In genomic region chr5:157258450-157258849, GRCh38 we compare ENCODE assay signal across 22 cellular contexts.
"Had no signal": no experiment of that assay in that cellular context is flagged by ENCODE, and none has a peak within 500 bp of the region (broad histone marks: within the 10 kb centered on the region; RNA-seq: fewer than 3 reads in every experiment).

No MANE protein-coding gene starts in this region.

- H3K27ac ChIP-seq: SJSA1 had no signal

- H3K36me3 ChIP-seq: SJSA1 had no signal

- ATAC-seq: SK-N-SH treated with all-trans-retinoic acid at 6 μM for 48 hours had no signal

- H3K4me1 ChIP-seq: SJSA1 had no signal

- H3K4me3 ChIP-seq: SJSA1 had no signal

- H3K27ac Mint-ChIP-seq: activated CD4-positive, alpha-beta T cell treated with anti-CD3 and anti-CD28 coated beads, Interleukin-2, amount 10 ng/mL, durations not matched to agents 7 days and 5 days; brain; T-helper 1 cell treated with Interleukin-12 subunit alpha and Interleukin-12 subunit beta and Interleukin-4 antibody, amounts not matched to agents 30 μg/mL and 1 μg/mL, for 36 hours had no signal

- H3K9me3 Mint-ChIP-seq: T-helper 1 cell treated with Interleukin-12 subunit alpha and Interleukin-12 subunit beta and Interleukin-4 antibody, amounts not matched to agents 30 μg/mL and 1 μg/mL, for 36 hours had no signal

- H3K4me3 Mint-ChIP-seq: activated CD4-positive, alpha-beta memory T cell treated with anti-CD3 and anti-CD28 coated beads for 36 hours; activated CD4-positive, alpha-beta T cell treated with anti-CD3 and anti-CD28 coated beads, Interleukin-2, amount 10 ng/mL, durations not matched to agents 7 days and 5 days; brain; T-helper 1 cell treated with Interleukin-12 subunit alpha and Interleukin-12 subunit beta and Interleukin-4 antibody, amounts not matched to agents 30 μg/mL and 1 μg/mL, for 36 hours had no signal

- H3K36me3 Mint-ChIP-seq: brain had no signal

- H3K27me3 Mint-ChIP-seq: activated CD4-positive, alpha-beta memory T cell treated with anti-CD3 and anti-CD28 coated beads for 36 hours; activated CD4-positive, alpha-beta T cell treated with anti-CD3 and anti-CD28 coated beads, Interleukin-2, amount 10 ng/mL, durations not matched to agents 7 days and 5 days had no signal

- DNase-seq: activated CD4-positive, alpha-beta memory T cell treated with anti-CD3 and anti-CD28 coated beads for 36 hours; activated CD4-positive, alpha-beta T cell treated with anti-CD3 and anti-CD28 coated beads, Interleukin-2, amount 10 ng/mL, durations not matched to agents 7 days and 5 days; activated CD4-positive, CD25-positive, alpha-beta regulatory T cell; activated CD8-positive, alpha-beta memory T cell treated with anti-CD3 and anti-CD28 coated beads for 24 hours; activated gamma-delta T cell treated with Interleukin-2 at 50 U/mL for 16 hours; activated naive CD4-positive, alpha-beta T cell treated with anti-CD3 and anti-CD28 coated beads, Interleukin-2, amount 50 U/mL, for 16 hours; activated T-cell treated with anti-CD3 and anti-CD28 coated beads for 4 hours; amygdala; KG1; NCI-H1048; NCI-H146; NCI-H187 treated with DMSO at 0.1 percent for 48 hours; NCI-H2081 treated with DMSO at 0.1 percent for 48 hours; NCI-H446; NCI-H524; SHP77; SW 1271; T-helper 9 cell had no signal

- H3K9me3 ChIP-seq: SJSA1 had no signal
